11 cellular contexts compared by ENCODE assay signal in genomic region chr15:79858469-79858868, GRCh38. TPM values are rescaled to one million over a fixed set of nuclear protein-coding genes. Genes with fewer than 3 reads are reported as not detected.
A peak's percentile ranks its signal among the peaks of the same experiment; 100 is the strongest.
DNase-seq lines count a peak whose midpoint lies in the region; ATAC-seq, FAIRE-seq and TF ChIP-seq lines count a peak whose summit lies in the region.
"Had no signal": no experiment of that assay in that cellular context is flagged by ENCODE, and none has a peak within 500 bp of the region (broad histone marks: within the 10 kb centered on the region; RNA-seq: fewer than 3 reads in every experiment).

No MANE protein-coding gene starts in this region.

- peaks cover 0 to 3% of the 10 kb centered on the region in 2 experiments; a peak in 2 of 4 replicates for H3K36me3 ChIP-seq in GM12878 (ENCODE audit: control insufficient read depth in 2 of 2, insufficient read depth in 2 of 2, low read length in 1 of 2)
- no peaks in the 10 kb centered on the region for H3K36me3 ChIP-seq in osteoblast (ENCODE audit: insufficient read depth, low read length)

- intact Hi-C loops in GM12878 (cut with micrococcal nuclease; ENCODE audit: unreplicated experiment) = loop anchor here (10.0 kb wide), 1 partner anchor 514 kb away; no protein-coding TSS in a partner anchor

- peaks cover 17% of the 10 kb centered on the region for H3K36me3 Mint-ChIP-seq in progenitor cell of endocrine pancreas (ENCODE audit: insufficient read depth)

- H4K20me1 ChIP-seq in GM12878 (ENCODE audit: control insufficient read depth, insufficient read depth) (no peaks in the 10 kb centered on the region), osteoblast (ENCODE audit: insufficient read depth, low read length) (no peaks in the 10 kb centered on the region)

- WGBS in GM12878 (ENCODE audit: insufficient coverage, insufficient replicate concordance, low lambda C conversion rate, missing lambda C conversion rate) = 79% methylated on average over 2 of the region's 2 CpGs

- POLR2A ChIA-PET in GM12878 (lab: Charles Lee) = no interaction called here

- no peaks in the 10 kb centered on the region for H3K79me2 ChIP-seq in GM12878 (ENCODE audit: control insufficient read depth, insufficient read depth, low read length)
- no peaks in the 10 kb centered on the region for H3K79me2 ChIP-seq in osteoblast (ENCODE audit: insufficient read depth, low read length)

- H3K27ac ChIP-seq in GM12878 (ENCODE audit: control insufficient read depth, insufficient read depth) (no peak overlapping the region), osteoblast (ENCODE audit: low read depth, low read length) (no peak overlapping the region)
- H3K27ac ChIP-seq: epithelial cell of prostate had no signal

- no peak overlapping the region for H3K9ac ChIP-seq in GM12878 (ENCODE audit: control insufficient read depth, insufficient read depth, low read length)

- TF ChIP-seq POLR2A in GM12878 (IDR thresholded peaks at IDR 0.05; ENCODE audit: low read depth, low read length) = no peak

- no peaks in the 10 kb centered on the region for H3K27me3 Mint-ChIP-seq in progenitor cell of endocrine pancreas

- TF ChIP-seq CTCF in GM12878 (IDR thresholded peaks at IDR 0.05 in 2 of 3, conservative IDR thresholded peaks at IDR 0.05 in 1 of 3; ENCODE audit: control insufficient read depth in 2 of 3, extremely low read depth in 1 of 3, insufficient read depth in 1 of 3, low read depth in 3 of 3, low read length in 3 of 3) = peak in 2 of 3 experiments; percentile 1 to 11; a peak in 2 of 6 replicates
- peak; percentile 18 for TF ChIP-seq CTCF in osteoblast (IDR thresholded peaks at IDR 0.05; ENCODE audit: extremely low read depth, low read depth, low read length)
- TF ChIP-seq CTCF in progenitor cell of endocrine pancreas (IDR thresholded peaks at IDR 0.05; ENCODE audit: unreplicated experiment) = no peak

- H3K4me1 Mint-ChIP-seq in progenitor cell of endocrine pancreas (ENCODE audit: low read depth) = peaks cover 16% of the 10 kb centered on the region

- H3K4me3 Mint-ChIP-seq in progenitor cell of endocrine pancreas (ENCODE audit: low read depth) = no peak overlapping the region

- H3K4me3 ChIP-seq in GM12878 = no peak overlapping the region
- no peak overlapping the region for H3K4me3 ChIP-seq in osteoblast (ENCODE audit: insufficient read depth, low read length)

- CTCF ChIA-PET in GM12878 (lab: Yijun Ruan, JAX) = interaction anchor here (1.4 to 1.9 kb wide), 3 partner anchors 9 to 29 kb away, joined by 4 to 8 read pairs (median 7); no protein-coding TSS in a partner anchor

- TF ChIP-seq RAD21 in GM12878 (IDR thresholded peaks at IDR 0.05; ENCODE audit: insufficient read depth, low read depth, low read length) = 0 out of 2 replicates have a peak, but pooled peaks have one; percentile 6

- H2AFZ ChIP-seq in GM12878 (ENCODE audit: control insufficient read depth, low read depth, low read length) (no peak overlapping the region), osteoblast (ENCODE audit: low read length) (no peak overlapping the region)

- peak; percentile 9 for DNase-seq in NCI-H1105 treated with DMSO at 0.1 percent for 48 hours (lab: John Stamatoyannopoulos, UW)
- DNase-seq in NCI-H1105 (lab: John Stamatoyannopoulos, UW) = no peak
- DNase-seq in M059J (ENCODE audit: low read depth) = peak; percentile 13
- DNase-seq in GM12878 (ENCODE audit: low read depth, low spot score) = no peak
- no peak for DNase-seq in osteoblast (ENCODE audit: insufficient read length, low spot score, missing footprints)
- DNase-seq in stimulated activated CD4-positive, alpha-beta T cell treated with anti-CD3 and anti-CD28 coated beads, Interleukin-4, amount 100 ng/mL, for 4 hours = no peak
- DNase-seq in progenitor cell of endocrine pancreas (ENCODE audit: low spot score, unreplicated experiment) = no peak
- DNase-seq in 8988T = no peak
- DNase-seq: ACHN, NCI-H748 treated with DMSO at 0.1 percent for 48 hours had no signal

- no peak for TF ChIP-seq EP300 in GM12878 (IDR thresholded peaks at IDR 0.05; ENCODE audit: borderline replicate concordance in 1 of 2, control insufficient read depth in 1 of 2, low read depth in 2 of 2, low read length in 2 of 2)

- H3K27ac Mint-ChIP-seq in progenitor cell of endocrine pancreas = no peak overlapping the region

- RAD21 ChIA-PET in GM12878 (lab: Charles Lee; ENCODE audit: unreplicated experiment) = no interaction called here

- ATAC-seq in GM12878 = no peak

- FAIRE-seq in GM12878 (lab: Jason Lieb, UNC) = no peak

- BruUV-seq in GM12878 (replicated peaks; lab: Mats Ljungman, UMichigan) = no TSS peak

- H3K4me2 ChIP-seq in GM12878 (ENCODE audit: control insufficient read depth, insufficient read depth) (no peak overlapping the region), osteoblast (ENCODE audit: insufficient read depth, low read length) (no peak overlapping the region)

- SMC1A ChIA-PET in GM12878 (lab: Charles Lee; ENCODE audit: uncharacterized antibody, unreplicated experiment) = interaction anchor here (0.9 to 1.3 kb wide), 3 partner anchors 9 to 24 kb away, joined by 3 to 4 read pairs (median 3); no protein-coding TSS in a partner anchor

- no peaks in the 10 kb centered on the region for H3K9me3 Mint-ChIP-seq in progenitor cell of endocrine pancreas (ENCODE audit: low read depth)

- H3K9me3 ChIP-seq in GM12878 (replicated peaks; ENCODE audit: control insufficient read depth, insufficient read depth, low read length) = no peaks in the 10 kb centered on the region
- no peaks in the 10 kb centered on the region for H3K9me3 ChIP-seq in osteoblast (ENCODE audit: low read depth, low read length)

- in situ Hi-C loops in GM12878 (cut with MboI) = no loop called here

- H3K27me3 ChIP-seq in GM12878 (replicated peaks in 1 of 2; ENCODE audit: control insufficient read depth in 2 of 2, insufficient read depth in 2 of 2, low read length in 1 of 2) (no peaks in the 10 kb centered on the region), osteoblast (ENCODE audit: insufficient read depth, low read length) (no peaks in the 10 kb centered on the region)

- no peaks in the 10 kb centered on the region for H3K4me1 ChIP-seq in GM12878 (ENCODE audit: control insufficient read depth, insufficient read depth, low read length)
- H3K4me1 ChIP-seq in osteoblast (ENCODE audit: insufficient read depth, low read length) = no peaks in the 10 kb centered on the region

TF ChIP-seq in GM12878, 131 proteins besides CTCF, POLR2A, EP300 and RAD21 (continues in another document):
- TF ChIP-seq FOS (IDR thresholded peaks at IDR 0.05; ENCODE audit: borderline replicate concordance, extremely low read depth, insufficient read length) = no peak
- TF ChIP-seq NFIC (IDR thresholded peaks at IDR 0.05; ENCODE audit: low read depth, low read length) = no peak
- TF ChIP-seq ZBED1 (IDR thresholded peaks at IDR 0.05; ENCODE audit: borderline replicate concordance) = no peak
- TF ChIP-seq BRCA1 (IDR thresholded peaks at IDR 0.05; ENCODE audit: low read depth, low read length) = no peak
- TF ChIP-seq, protein P1, sequence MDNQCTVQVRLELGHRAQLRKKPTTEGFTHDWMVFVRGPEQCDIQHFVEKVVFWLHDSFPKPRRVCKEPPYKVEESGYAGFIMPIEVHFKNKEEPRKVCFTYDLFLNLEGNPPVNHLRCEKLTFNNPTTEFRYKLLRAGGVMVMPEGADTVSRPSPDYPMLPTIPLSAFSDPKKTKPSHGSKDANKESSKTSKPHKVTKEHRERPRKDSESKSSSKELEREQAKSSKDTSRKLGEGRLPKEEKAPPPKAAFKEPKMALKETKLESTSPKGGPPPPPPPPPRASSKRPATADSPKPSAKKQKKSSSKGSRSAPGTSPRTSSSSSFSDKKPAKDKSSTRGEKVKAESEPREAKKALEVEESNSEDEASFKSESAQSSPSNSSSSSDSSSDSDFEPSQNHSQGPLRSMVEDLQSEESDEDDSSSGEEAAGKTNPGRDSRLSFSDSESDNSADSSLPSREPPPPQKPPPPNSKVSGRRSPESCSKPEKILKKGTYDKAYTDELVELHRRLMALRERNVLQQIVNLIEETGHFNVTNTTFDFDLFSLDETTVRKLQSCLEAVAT (IDR thresholded peaks at IDR 0.05) = no peak
- no peak for TF ChIP-seq STAT1 (conservative IDR thresholded peaks at IDR 0.05)
- TF ChIP-seq NFYA (IDR thresholded peaks at IDR 0.05; ENCODE audit: borderline replicate concordance, low read depth, low read length) = no peak
- TF ChIP-seq NRF1 (conservative IDR thresholded peaks at IDR 0.05; ENCODE audit: low read depth, low read length) = no peak

RNA-seq across cellular contexts. Expression of gene MTHFS, which starts 38.3 kb away (rescaled TPM):
- total RNA-seq in M059J (2014; rRNA removed; shearing (Covaris generic)) = 88.5 and 113 TPM in 2 replicates
- 18.0 and 20.7 TPM in 2 replicates for total RNA-seq in GM12878 (2013; cell fraction: nucleolus; rRNA removed)
- total RNA-seq in GM12878 (2014; rRNA removed) (24.0 and 26.8 TPM in 2 replicates), GM12878 (2014; rRNA removed; fragmentation: Illumina TruSeq; extraction: Trizol) (25.3 and 26.9 TPM in 2 replicates), GM12878 (2021) (35.3 and 38.4 TPM in 2 replicates), osteoblast (15.6 and 17.0 TPM in 2 replicates), progenitor cell of endocrine pancreas (33.3 and 33.6 TPM in 2 replicates)
- 16.9 TPM for polyA plus RNA-seq in GM12878 (2011; ENCODE audit: low read depth)
- polyA plus RNA-seq in GM12878 (2011; rRNA removed) (38.4 and 38.5 TPM in 2 replicates), GM12878 (2014; fragmentation: Illumina TruSeq; extraction: Trizol) (22.4 and 28.4 TPM in 2 replicates), GM12878 (2014; fragmentation: Nextera tagmentation; extraction: Ambion mirVana) (10 to 100 TPM; 14.0 to 24.5 TPM), GM12878 (2014; rRNA removed) (44.3 and 49.0 TPM in 2 replicates), GM12878 (2016; fragmentation: Nextera tagmentation; extraction: Ambion mirVana) (10 to 100 TPM; 78.9 to 81.9 TPM)
- polyA plus RNA-seq in GM12878 (2011; cell fraction: cytosol; rRNA removed) = 26.7 and 34.1 TPM in 2 replicates
- polyA plus RNA-seq in GM12878 (2011; cell fraction: nucleus; rRNA removed) = 13.9 and 16.3 TPM in 2 replicates
- 21.6 and 24.8 TPM in 2 replicates for polyA plus RNA-seq in GM12878 (2012)
- polyA minus RNA-seq in GM12878 (2011; rRNA and poly(A)+ RNA removed) = 7.6 and 18.4 TPM in 2 replicates
- 7.5 and 9.8 TPM in 2 replicates for polyA minus RNA-seq in GM12878 (2011; cell fraction: cytosol; rRNA and poly(A)+ RNA removed)
- polyA minus RNA-seq in GM12878 (2011; cell fraction: nucleus; rRNA and poly(A)+ RNA removed) = 9.1 and 10.6 TPM in 2 replicates

Comparison
In these comparisons a context has a peak if more than half of its experiments do, and no peak if none do; other contexts are left out.
1. DNase-seq: peak in NCI-H1105 treated with DMSO at 0.1 percent for 48 hours (single experiment) and M059J (single experiment); none in NCI-H1105 (single experiment), GM12878 (single experiment), osteoblast (single experiment), stimulated activated CD4-positive, alpha-beta T cell treated with anti-CD3 and anti-CD28 coated beads, Interleukin-4, amount 100 ng/mL, for 4 hours (0 of 2), progenitor cell of endocrine pancreas (single experiment) and 8988T (single experiment).